In genomic region chr17:77458202-77459017, GRCh38 we compare ENCODE assay signal across 1 cellular context.
TF ChIP-seq lines count a peak whose summit lies in the region.

No MANE protein-coding gene starts in this region.

TF ChIP-seq in GM12878, 131 proteins besides CTCF, POLR2A, EP300 and RAD21:
- TF ChIP-seq CUX1 (IDR thresholded peaks at IDR 0.05; ENCODE audit: insufficient replicate concordance, low read depth, low read length) (no peak), RELA (IDR thresholded peaks at IDR 0.05; ENCODE audit: borderline replicate concordance, partially characterized antibody) (no peak), DPF2 (IDR thresholded peaks at IDR 0.05) (no peak), ZNF687 (IDR thresholded peaks at IDR 0.05) (0 out of 2 replicates have a peak, but pooled peaks have one; percentile 18), ATF3 (IDR thresholded peaks at IDR 0.05; ENCODE audit: borderline replicate concordance, extremely low read depth, low read depth, low read length) (no peak), ZNF217 (IDR thresholded peaks at IDR 0.05) (no peak), PRDM15 (CRISPR knock-in tag; IDR thresholded peaks at IDR 0.05) (no peak), SRF (IDR thresholded peaks at IDR 0.05; ENCODE audit: low read depth in 2 of 2, low read length in 2 of 2) (no peak), SIX5 (IDR thresholded peaks at IDR 0.05; ENCODE audit: low read depth, low read length, severe bottlenecking) (no peak), USF1 (IDR thresholded peaks at IDR 0.05; ENCODE audit: borderline replicate concordance, extremely low read length, insufficient read depth, low read depth, low read length) (peak; percentile 15), SMAD1 (IDR thresholded peaks at IDR 0.05; ENCODE audit: low read depth, partially characterized antibody) (no peak), ZSCAN29 (IDR thresholded peaks at IDR 0.05) (no peak), MLLT1 (IDR thresholded peaks at IDR 0.05) (peak; percentile 67), PML (IDR thresholded peaks at IDR 0.05; ENCODE audit: low read length) (no peak)
